2 cellular contexts compared by ENCODE assay signal in genomic region chr16:67412294-67412693, GRCh38.
A peak's percentile ranks its signal among the peaks of the same experiment; 100 is the strongest.
TF ChIP-seq lines count a peak whose summit lies in the region.

No MANE protein-coding gene starts in this region.

TF ChIP-seq in HEK293, 187 proteins besides CTCF, POLR2A, EP300 and RAD21:
- TF ChIP-seq, protein P1, sequence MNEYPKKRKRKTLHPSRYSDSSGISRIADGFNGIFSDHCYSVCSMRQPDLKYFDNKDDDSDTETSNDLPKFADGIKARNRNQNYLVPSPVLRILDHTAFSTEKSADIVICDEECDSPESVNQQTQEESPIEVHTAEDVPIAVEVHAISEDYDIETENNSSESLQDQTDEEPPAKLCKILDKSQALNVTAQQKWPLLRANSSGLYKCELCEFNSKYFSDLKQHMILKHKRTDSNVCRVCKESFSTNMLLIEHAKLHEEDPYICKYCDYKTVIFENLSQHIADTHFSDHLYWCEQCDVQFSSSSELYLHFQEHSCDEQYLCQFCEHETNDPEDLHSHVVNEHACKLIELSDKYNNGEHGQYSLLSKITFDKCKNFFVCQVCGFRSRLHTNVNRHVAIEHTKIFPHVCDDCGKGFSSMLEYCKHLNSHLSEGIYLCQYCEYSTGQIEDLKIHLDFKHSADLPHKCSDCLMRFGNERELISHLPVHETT (tag by site-specific recombination; IDR thresholded peaks at IDR 0.05): no peak
- TF ChIP-seq ZNF76 (tag by site-specific recombination; IDR thresholded peaks at IDR 0.05; ENCODE audit: borderline replicate concordance, low read depth): no peak
- no peak for TF ChIP-seq ZNF529 (tag by site-specific recombination; IDR thresholded peaks at IDR 0.05; ENCODE audit: insufficient replicate concordance)
- TF ChIP-seq ZNF521 (tag by site-specific recombination; IDR thresholded peaks at IDR 0.05): no peak
- TF ChIP-seq YY2 (tag by site-specific recombination; IDR thresholded peaks at IDR 0.05): no peak
- no peak for TF ChIP-seq ZNF621 (tag by site-specific recombination; IDR thresholded peaks at IDR 0.05)
- 0 out of 2 replicates have a peak, but pooled peaks have one; percentile 21 for TF ChIP-seq ZNF600 (tag by site-specific recombination; IDR thresholded peaks at IDR 0.05)

TF ChIP-seq in GM12878, 131 proteins besides CTCF, POLR2A, EP300 and RAD21:
- TF ChIP-seq SIN3A (IDR thresholded peaks at IDR 0.05; ENCODE audit: low read depth, low read length): no peak
- TF ChIP-seq NR2C1 (IDR thresholded peaks at IDR 0.05): no peak
- TF ChIP-seq ZBTB33 (IDR thresholded peaks at IDR 0.05): no peak
- no peak for TF ChIP-seq ZZZ3 (IDR thresholded peaks at IDR 0.05; ENCODE audit: control insufficient read depth, insufficient read length, low read depth)
- TF ChIP-seq SRF (IDR thresholded peaks at IDR 0.05; ENCODE audit: low read depth in 2 of 2, low read length in 2 of 2): no peak
- no peak for TF ChIP-seq ZSCAN29 (IDR thresholded peaks at IDR 0.05)
TF ChIP-seq in GM12878: peak in this region for 0.
